ENCODE assay signal across 9 cellular contexts in genomic region chr2:195318440-195319111, GRCh38.
DNase-seq lines count a peak whose midpoint lies in the region; ATAC-seq and TF ChIP-seq lines count a peak whose summit lies in the region.
"Had no signal": no experiment of that assay in that cellular context is flagged by ENCODE, and none has a peak within 500 bp of the region (broad histone marks: within the 10 kb centered on the region; RNA-seq: fewer than 3 reads in every experiment).

No MANE protein-coding gene starts in this region.

- H3K4me3 ChIP-seq in AG04450 (ENCODE audit: low read depth, low read length) (no peak overlapping the region), GM12864 (ENCODE audit: low read depth, low read length) (no peak overlapping the region), lung (no peak overlapping the region), transverse colon (no peak overlapping the region)

- WGBS in lung, 2 donors: 8% methylated on average over 2 of the region's 2 CpGs
- 0 to 9% methylated on average over 2 of the region's 2 CpGs for WGBS in transverse colon (ENCODE audit: low coverage in 1 of 2), 2 donors

- H3K9me3 ChIP-seq in AG04450 (ENCODE audit: control insufficient read depth, insufficient read depth, low read length) (no peaks in the 10 kb centered on the region), lung (ENCODE audit: control insufficient read depth in 2 of 2, insufficient read depth in 1 of 2, low read length in 1 of 2) (no peaks in the 10 kb centered on the region), transverse colon (no peaks in the 10 kb centered on the region)

- TF ChIP-seq CTCF in AG04450 (IDR thresholded peaks at IDR 0.05; ENCODE audit: low read depth, low read length) (peak; percentile 45; the same call in 1 of the 2 replicates), GM12864 (IDR thresholded peaks at IDR 0.05; ENCODE audit: low read depth, low read length, missing control alignments) (peak; percentile 34), LNCAP (IDR thresholded peaks at IDR 0.05) (peak; percentile 54), lung (IDR thresholded peaks at IDR 0.05; ENCODE audit: control extremely low read depth, extremely low read depth) (peak; percentile 24), transverse colon (IDR thresholded peaks at IDR 0.05) (peak; percentile 44 to 65 (median 59))

- intact Hi-C loops in transverse colon (cut with DNase I; ENCODE audit: low total_unique reads): no loop called here

- POLR2A ChIA-PET in AG04450 (lab: Yijun Ruan, JAX): interaction anchor here (0.7 to 2.1 kb wide), 2 partner anchors 338 to 342 kb away, joined by 3 to 12 read pairs; partner anchors contain the start of gene SLC39A10

- DNase-seq in AG04450 (ENCODE audit: low read depth, low spot score): no peak
- no peak for DNase-seq in GM12864 (ENCODE audit: low read depth)
- DNase-seq in SKM-1 (lab: John Stamatoyannopoulos, UW; ENCODE audit: unreplicated experiment): peak; percentile 12
- DNase-seq in cerebellar cortex (ENCODE audit: low spot score): peak; percentile 69
- no peak for DNase-seq in lung (ENCODE audit: low spot score)
- DNase-seq in transverse colon: peak; percentile 35
- DNase-seq: left cardiac atrium had no signal

- no peak for ATAC-seq in lung (ENCODE audit: insufficient read depth, low FRiP score)
- no peak for ATAC-seq in GM21515 (IDR thresholded peaks at IDR 0.05; ENCODE audit: unreplicated experiment)

- TF ChIP-seq POLR2A in transverse colon (IDR thresholded peaks at IDR 0.05): no peak

- H3K27ac ChIP-seq in AG04450 (ENCODE audit: low read depth, low read length): no peak overlapping the region
- no peak overlapping the region for H3K27ac ChIP-seq in lung (ENCODE audit: low read depth in 1 of 2, low read length in 1 of 2)
- H3K27ac ChIP-seq in transverse colon: peak overlapping the region in 1 of 4 donors; percentile 7

- CTCF ChIA-PET in AG04450 (lab: Charles Lee): interaction anchor here (0.7 to 5.5 kb wide), 12 partner anchors 8 to 1151 kb away, joined by 3 to 50 read pairs (median 4); partner anchors contain the start of genes DNAH7 and SLC39A10

- H3K36me3 ChIP-seq in lung (ENCODE audit: control insufficient read depth in 2 of 2, insufficient read depth in 2 of 2, low read length in 2 of 2) (no peaks in the 10 kb centered on the region), transverse colon (no peaks in the 10 kb centered on the region)

- in situ Hi-C loops in transverse colon (cut with MboI; ENCODE audit: low pct_ligation_motif_present in 1 of 4, low pct_unique_long_range_greater_than_20kb in 1 of 4, low sequenced_read_pairs in 3 of 4): loop anchor here in 1 of 4 donors (25.0 kb wide), 1 partner anchor 1156 kb away; no protein-coding TSS in a partner anchor

- H3K27me3 ChIP-seq in AG04450 (ENCODE audit: control insufficient read depth, insufficient read depth, low read length) (no peaks in the 10 kb centered on the region), lung (ENCODE audit: control insufficient read depth, insufficient read depth) (no peaks in the 10 kb centered on the region), transverse colon (no peaks in the 10 kb centered on the region)

- TF ChIP-seq EP300 in transverse colon (IDR thresholded peaks at IDR 0.05; ENCODE audit: low read depth): no peak

- H3K4me1 ChIP-seq in lung (ENCODE audit: control insufficient read depth in 2 of 2, insufficient read depth in 2 of 2, low read length in 2 of 2) (no peaks in the 10 kb centered on the region), transverse colon (peaks cover 2 to 26% (median 4%) of the 10 kb centered on the region in 4 donors)

Comparison
In these comparisons a context has a peak if more than half of its experiments do, and no peak if none do; other contexts are left out.
1. DNase-seq: peak in SKM-1 (single experiment), cerebellar cortex (single experiment) and transverse colon (single experiment); none in AG04450 (single experiment), GM12864 (single experiment) and lung (single experiment).
2. Peak in every context shown above with its lines, with median percentiles within 50 percentile points of each other: CTCF ChIP-seq.